ENCODE assay signal across 14 cellular contexts in the genomic region with DNA sequence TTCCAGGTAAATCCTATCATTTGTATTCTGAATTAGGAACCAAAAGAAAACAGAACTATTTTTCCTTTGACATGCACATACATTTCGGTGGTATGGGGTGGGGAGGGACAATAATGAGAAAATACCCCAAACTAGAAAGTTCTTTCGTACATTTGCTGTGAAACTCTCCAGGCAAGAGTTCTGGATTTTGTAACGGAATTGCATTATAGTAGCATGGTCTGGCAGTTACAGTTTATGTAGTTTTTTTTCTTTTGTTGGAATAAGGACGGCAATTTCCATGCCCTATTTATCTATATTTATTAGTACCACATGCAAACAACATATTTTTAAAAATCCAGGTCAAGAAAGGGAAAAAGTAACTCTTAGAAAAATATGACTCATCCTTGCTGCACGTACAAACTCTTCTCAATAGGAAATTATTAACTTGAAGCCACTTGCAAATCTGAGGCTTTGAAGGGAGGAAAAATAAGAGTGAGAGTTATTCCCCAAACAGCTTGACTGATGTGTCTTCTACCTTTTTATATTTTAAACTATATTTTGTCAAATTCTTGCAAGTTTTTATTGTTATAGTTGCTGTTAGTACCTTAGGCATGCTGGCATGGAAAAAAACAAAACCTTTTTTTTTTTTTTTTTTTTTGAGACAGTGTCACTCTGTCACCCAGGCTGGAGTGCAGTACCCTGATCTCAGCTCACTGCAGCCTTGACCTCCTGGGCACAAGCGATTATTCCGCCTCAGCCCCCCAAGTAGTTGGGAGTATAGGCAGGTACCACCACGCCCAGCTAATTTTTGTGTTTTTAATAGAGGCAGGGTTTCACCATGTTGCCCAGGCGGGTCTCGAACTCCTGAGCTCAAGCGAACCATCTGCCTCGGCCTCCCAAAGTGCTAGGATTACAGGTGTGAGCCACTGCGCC.
DNase-seq lines count a peak whose midpoint lies in the region; ATAC-seq, FAIRE-seq and TF ChIP-seq lines count a peak whose summit lies in the region.
"Had no signal": no experiment of that assay in that cellular context is flagged by ENCODE, and none has a peak within 500 bp of the region (broad histone marks: within the 10 kb centered on the region; RNA-seq: fewer than 3 reads in every experiment).

No MANE protein-coding gene starts in this region.

- DNase-seq in ELR (ENCODE audit: low read depth): peak; percentile 25
- no peak for DNase-seq in ascending aorta (ENCODE audit: low spot score in 2 of 2)
- DNase-seq in kidney: no peak
- no peak for DNase-seq in substantia nigra (lab: John Stamatoyannopoulos, UW)
- DNase-seq in RWPE1 (ENCODE audit: low spot score): no peak
- DNase-seq in gastrocnemius medialis: no peak
- no peak for DNase-seq in CD14-positive monocyte (ENCODE audit: low spot score)
- DNase-seq: head of caudate nucleus, midbrain, NCI-H1105 treated with DMSO at 0.1 percent for 48 hours, psoas muscle had no signal

- TF ChIP-seq POLR2A in gastrocnemius medialis (IDR thresholded peaks at IDR 0.05): no peak

- peaks cover 56 to 72% of the 10 kb centered on the region in 2 donors for H3K36me3 Mint-ChIP-seq in CD14-positive monocyte

- H3K4me3 ChIP-seq in ascending aorta: no peak overlapping the region
- H3K4me3 ChIP-seq in kidney (ENCODE audit: low read length in 2 of 2): no peak overlapping the region
- H3K4me3 ChIP-seq in gastrocnemius medialis: no peak overlapping the region
- H3K4me3 ChIP-seq: psoas muscle had no signal

- no peak overlapping the region for H3K4me3 Mint-ChIP-seq in CD14-positive monocyte
- H3K4me3 Mint-ChIP-seq: activated T-helper 1 cell treated with anti-CD3 and anti-CD28 coated beads, Interleukin-12 subunit alpha, Interleukin-12 subunit beta, Interleukin-2, Interleukin-4 antibody, amounts not matched to agents 30 ng/mL and 10 ng/mL and 1 ng/mL, durations not matched to agents 14 hours and 24 hours and 36 hours had no signal

- peaks cover 0 to 2% (median 0%) of the 10 kb centered on the region in 3 donors for H3K27me3 Mint-ChIP-seq in CD14-positive monocyte (ENCODE audit: low read depth in 3 of 3)

- TF ChIP-seq CTCF in ascending aorta (IDR thresholded peaks at IDR 0.05): no peak
- no peak for TF ChIP-seq CTCF in kidney (IDR thresholded peaks at IDR 0.05; ENCODE audit: borderline replicate concordance, extremely low read depth, insufficient read depth)
- no peak for TF ChIP-seq CTCF in RWPE1 (conservative IDR thresholded peaks at IDR 0.05; ENCODE audit: low read depth)
- TF ChIP-seq CTCF in gastrocnemius medialis (IDR thresholded peaks at IDR 0.05 in 4 of 5, conservative IDR thresholded peaks at IDR 0.05 in 1 of 5): no peak
- TF ChIP-seq CTCF in CD14-positive monocyte (IDR thresholded peaks at IDR 0.05): no peak

- no peaks in the 10 kb centered on the region for H3K9me3 ChIP-seq in ascending aorta
- H3K9me3 ChIP-seq in kidney (ENCODE audit: control insufficient read depth in 1 of 2, low read length in 2 of 2): no peaks in the 10 kb centered on the region
- H3K9me3 ChIP-seq in gastrocnemius medialis: no peaks in the 10 kb centered on the region
- H3K9me3 ChIP-seq: psoas muscle had no signal

- in situ Hi-C loops in gastrocnemius medialis (cut with MboI; ENCODE audit: low sequenced_read_pairs in 4 of 4): no loop called here

- peak; percentile 15 for FAIRE-seq in kidney (lab: Jason Lieb, UNC)
- FAIRE-seq: colon had no signal

- no peaks in the 10 kb centered on the region for H3K9me3 Mint-ChIP-seq in CD14-positive monocyte
- H3K9me3 Mint-ChIP-seq: activated T-helper 1 cell treated with anti-CD3 and anti-CD28 coated beads, Interleukin-12 subunit alpha, Interleukin-12 subunit beta, Interleukin-2, Interleukin-4 antibody, amounts not matched to agents 30 ng/mL and 10 ng/mL and 1 ng/mL, durations not matched to agents 14 hours and 24 hours and 36 hours had no signal

- intact Hi-C loops in ascending aorta (cut with DNase I) (no loop called here), kidney (cut with DNase I) (no loop called here), gastrocnemius medialis (cut with DNase I; ENCODE audit: low total_unique reads) (no loop called here), CD14-positive monocyte (cut with micrococcal nuclease) (no loop called here)

- CTCF ChIA-PET in RWPE1 (lab: Yijun Ruan, JAX): no interaction called here

- peak overlapping the region in 1 of 2 donors; percentile 0 for H3K9ac ChIP-seq in kidney (ENCODE audit: low read length in 2 of 2)

- peaks cover 0 to 16% of the 10 kb centered on the region in 2 donors for H3K4me1 ChIP-seq in ascending aorta
- H3K4me1 ChIP-seq in kidney (ENCODE audit: control insufficient read depth in 1 of 2, insufficient read depth in 1 of 2, low read depth in 1 of 2, low read length in 2 of 2): peaks cover 14 to 22% of the 10 kb centered on the region in 2 donors
- peaks cover 33 to 41% of the 10 kb centered on the region in 2 donors for H3K4me1 ChIP-seq in gastrocnemius medialis

- H3K27ac ChIP-seq in ascending aorta (peak overlapping the region; percentile 62 to 76), kidney (ENCODE audit: low read depth in 2 of 2, low read length in 2 of 2) (peak overlapping the region; percentile 38 to 47), substantia nigra (ENCODE audit: low read depth, low read length, poor library complexity, severe bottlenecking) (peak overlapping the region; percentile 54), RWPE1 (no peak overlapping the region), gastrocnemius medialis (peak overlapping the region in 1 of 4 donors; percentile 43)
- H3K27ac ChIP-seq: psoas muscle had no signal

- POLR2A ChIA-PET in RWPE1 (lab: Yijun Ruan, JAX; ENCODE audit: low non-redundant PET): no interaction called here

- no peaks in the 10 kb centered on the region for H3K27me3 ChIP-seq in ascending aorta
- no peaks in the 10 kb centered on the region for H3K27me3 ChIP-seq in gastrocnemius medialis

- H3K36me3 ChIP-seq in ascending aorta: no peaks in the 10 kb centered on the region
- no peaks in the 10 kb centered on the region for H3K36me3 ChIP-seq in kidney (ENCODE audit: control insufficient read depth in 1 of 2, insufficient read depth in 2 of 2, low read length in 2 of 2)
- H3K36me3 ChIP-seq in gastrocnemius medialis: no peaks in the 10 kb centered on the region

- H3K4me1 Mint-ChIP-seq in CD14-positive monocyte: peaks cover 12% of the 10 kb centered on the region

- ATAC-seq in GM18870 (IDR thresholded peaks at IDR 0.05; ENCODE audit: unreplicated experiment) (no peak), gastrocnemius medialis (no peak)
- ATAC-seq: psoas muscle had no signal

- no peak overlapping the region for H3K27ac Mint-ChIP-seq in CD14-positive monocyte
- H3K27ac Mint-ChIP-seq: activated T-helper 1 cell treated with anti-CD3 and anti-CD28 coated beads, Interleukin-12 subunit alpha, Interleukin-12 subunit beta, Interleukin-2, Interleukin-4 antibody, amounts not matched to agents 30 ng/mL and 10 ng/mL and 1 ng/mL, durations not matched to agents 14 hours and 24 hours and 36 hours had no signal
